In genomic region chr1:165857046-165857801, GRCh38 we compare ENCODE assay signal across 8 cellular contexts. TPM values are rescaled to one million over a fixed set of nuclear protein-coding genes. Genes with fewer than 3 reads are reported as not detected.
DNase-seq lines count a peak whose midpoint lies in the region; ATAC-seq, FAIRE-seq and TF ChIP-seq lines count a peak whose summit lies in the region.

No MANE protein-coding gene starts in this region.

- H3K4me1 ChIP-seq in HUES48 (ENCODE audit: control insufficient read depth, insufficient read depth, low read length): peaks cover 60% of the 10 kb centered on the region

- peak overlapping the region; percentile 53 for H3K27ac ChIP-seq in HUES48 (ENCODE audit: low read depth, low read length)

- H3K36me3 ChIP-seq in HUES48 (ENCODE audit: control insufficient read depth, insufficient read depth, low read length): no peaks in the 10 kb centered on the region

- no peaks in the 10 kb centered on the region for H3K27me3 ChIP-seq in HUES48 (ENCODE audit: control insufficient read depth, insufficient read depth, low read length)

- ATAC-seq in GM21576 (IDR thresholded peaks at IDR 0.05; ENCODE audit: unreplicated experiment) (peak; percentile 67), omental fat pad (ENCODE audit: low FRiP score) (no peak)

- no peak for TF ChIP-seq POLR2A in GM12891 (IDR thresholded peaks at IDR 0.05; ENCODE audit: low read depth, low read length)

- H3K4me3 ChIP-seq in HUES48 (ENCODE audit: low read depth, low read length) (peak overlapping the region; percentile 37), foreskin fibroblast (ENCODE audit: low read depth in 1 of 2, low read length in 2 of 2) (no peak overlapping the region)

- H3K9me3 ChIP-seq in HUES48 (ENCODE audit: control insufficient read depth, insufficient read depth, low read length): no peaks in the 10 kb centered on the region

- DNase-seq in GM12891 (ENCODE audit: insufficient read length, low spot score): no peak
- peak; percentile 47 for DNase-seq in foreskin fibroblast
- no peak for DNase-seq in omental fat pad (ENCODE audit: low spot score)
- no peak for DNase-seq in stimulated activated CD4-positive, alpha-beta T cell treated with anti-CD3 and anti-CD28 coated beads, Interleukin-15, amount 100 ng/mL, for 24 hours
- DNase-seq in NCI-H2196 (lab: John Stamatoyannopoulos, UW; ENCODE audit: unreplicated experiment): no peak
- DNase-seq in NCI-H774 (lab: John Stamatoyannopoulos, UW): no peak

- peak overlapping the region; percentile 12; the same call in 1 of the 2 replicates for H3K9ac ChIP-seq in HUES48 (ENCODE audit: low read depth, low read length)

- TF ChIP-seq CTCF in foreskin fibroblast (IDR thresholded peaks at IDR 0.05; ENCODE audit: low read depth, low read length) (no peak), omental fat pad (IDR thresholded peaks at IDR 0.05) (no peak)

- FAIRE-seq in GM12891 (lab: Jason Lieb, UNC): no peak

TF ChIP-seq in GM12891, 5 proteins besides CTCF, POLR2A, EP300 and RAD21:
- TF ChIP-seq PAX5 (IDR thresholded peaks at IDR 0.05; ENCODE audit: insufficient read depth, low read length, severe bottlenecking) (no peak), SPI1 (IDR thresholded peaks at IDR 0.05; ENCODE audit: low read depth, low read length) (peak; percentile 85)

RNA-seq across cellular contexts. Expression of gene UCK2, which starts 29.8 kb away (rescaled TPM):
- polyA plus RNA-seq in GM12891 (2012; ENCODE audit: low read depth, missing spikeins): 32.8 TPM
- 10 to 100 TPM; 19.3 to 93.9 (median 22.3) TPM for total RNA-seq in omental fat pad

Comparison
In these comparisons a context has a peak if more than half of its experiments do, and no peak if none do; other contexts are left out.
1. DNase-seq: peak in foreskin fibroblast (2 of 2); none in GM12891 (single experiment), omental fat pad (single experiment), stimulated activated CD4-positive, alpha-beta T cell treated with anti-CD3 and anti-CD28 coated beads, Interleukin-15, amount 100 ng/mL, for 24 hours (single experiment), NCI-H2196 (single experiment) and NCI-H774 (single experiment).